ENCODE assay signal across 8 cellular contexts in genomic region chr17:28750178-28751047, GRCh38. TPM values are rescaled to one million over a fixed set of nuclear protein-coding genes. Genes with fewer than 3 reads are reported as not detected.
DNase-seq lines count a peak whose midpoint lies in the region; ATAC-seq and TF ChIP-seq lines count a peak whose summit lies in the region.

No MANE protein-coding gene starts in this region.

- peaks cover 40% of the 10 kb centered on the region for H3K36me3 Mint-ChIP-seq in nephron (ENCODE audit: low read depth)

- H3K4me3 ChIP-seq in fibroblast of mammary gland (ENCODE audit: control insufficient read depth, low read depth, low read length): no peak overlapping the region

- peak; percentile 100 for TF ChIP-seq CTCF in fibroblast of mammary gland (conservative IDR thresholded peaks at IDR 0.05; ENCODE audit: control insufficient read depth, insufficient read depth, low read depth, low read length)
- TF ChIP-seq CTCF in nephron (IDR thresholded peaks at IDR 0.05; ENCODE audit: unreplicated experiment in 3 of 3): peak; percentile 99 to 100 (median 100)

- H3K4me3 Mint-ChIP-seq in nephron: peak overlapping the region in 2 of 3 experiments; percentile 51

- no peaks in the 10 kb centered on the region for H3K9me3 Mint-ChIP-seq in nephron

- peak; percentile 79 for DNase-seq in DMS 273 treated with DMSO at 0.1 percent for 48 hours (lab: John Stamatoyannopoulos, UW)
- DNase-seq in M059J (ENCODE audit: low read depth): peak; percentile 87
- DNase-seq in RPMI7951 (ENCODE audit: low read depth): peak; percentile 80
- DNase-seq in activated T-helper 1 cell treated with anti-CD3 and anti-CD28 coated beads, Interleukin-2, amount 50 U/mL, for 16 hours (ENCODE audit: low read depth in 1 of 2, low spot score in 1 of 2): peak; percentile 79
- peak; percentile 91 for DNase-seq in fibroblast of mammary gland (ENCODE audit: low read depth)
- DNase-seq in stimulated activated naive CD8-positive, alpha-beta T cell treated with anti-CD3 and anti-CD28 coated beads, Interleukin-15, Interleukin-2, amounts not matched to agents 100 U/mL and 50 U/mL, for 24 hours: peak; percentile 93

- no peaks in the 10 kb centered on the region for H3K27me3 Mint-ChIP-seq in nephron (ENCODE audit: low read depth)

- H3K4me1 Mint-ChIP-seq in nephron: peaks cover 34% of the 10 kb centered on the region

- peak; percentile 52 for ATAC-seq in GM21717 (IDR thresholded peaks at IDR 0.05; ENCODE audit: unreplicated experiment)
- peak; percentile 86 for ATAC-seq in stimulated activated naive CD8-positive, alpha-beta T cell treated with anti-CD3 and anti-CD28 coated beads, Interleukin-15, Interleukin-2, amounts not matched to agents 100 U/mL and 50 U/mL, for 24 hours

- H3K27ac Mint-ChIP-seq in nephron: peak overlapping the region; percentile 73 to 90 (median 81)

RNA-seq across cellular contexts. Expression of gene TRAF4, which starts 6.6 kb away (rescaled TPM):
- total RNA-seq in M059J (2014; rRNA removed; shearing (Covaris generic)): 44.9 and 48.0 TPM in 2 replicates
- total RNA-seq in RPMI7951 (2014; rRNA removed; shearing (Covaris generic)): 21.2 and 25.5 TPM in 2 replicates

RNA-seq across cellular contexts. Expression of gene NEK8, which starts 21.8 kb away (rescaled TPM):
- 2.4 and 2.6 TPM in 2 replicates for total RNA-seq in M059J (2014; rRNA removed; shearing (Covaris generic))
- total RNA-seq in RPMI7951 (2014; rRNA removed; shearing (Covaris generic)): 0.24 and 0.68 TPM in 2 replicates

RNA-seq across cellular contexts. Expression of gene TLCD1, which starts 24.4 kb away (rescaled TPM):
- total RNA-seq in M059J (2014; rRNA removed; shearing (Covaris generic)): 9.4 and 11.2 TPM in 2 replicates
- 3.2 and 8.7 TPM in 2 replicates for total RNA-seq in RPMI7951 (2014; rRNA removed; shearing (Covaris generic))

RNA-seq across cellular contexts. Expression of gene RPL23A, which starts 30.6 kb away (rescaled TPM):
- 444 and 507 TPM in 2 replicates for total RNA-seq in M059J (2014; rRNA removed; shearing (Covaris generic))
- total RNA-seq in RPMI7951 (2014; rRNA removed; shearing (Covaris generic)): 632 and 764 TPM in 2 replicates

RNA-seq across cellular contexts. Expression of gene RAB34, which starts 32.7 kb away (rescaled TPM):
- total RNA-seq in M059J (2014; rRNA removed; shearing (Covaris generic)): 27.3 and 32.1 TPM in 2 replicates
- 176 and 202 TPM in 2 replicates for total RNA-seq in RPMI7951 (2014; rRNA removed; shearing (Covaris generic))
